ENCODE assay signal across 11 cellular contexts in the genomic region with DNA sequence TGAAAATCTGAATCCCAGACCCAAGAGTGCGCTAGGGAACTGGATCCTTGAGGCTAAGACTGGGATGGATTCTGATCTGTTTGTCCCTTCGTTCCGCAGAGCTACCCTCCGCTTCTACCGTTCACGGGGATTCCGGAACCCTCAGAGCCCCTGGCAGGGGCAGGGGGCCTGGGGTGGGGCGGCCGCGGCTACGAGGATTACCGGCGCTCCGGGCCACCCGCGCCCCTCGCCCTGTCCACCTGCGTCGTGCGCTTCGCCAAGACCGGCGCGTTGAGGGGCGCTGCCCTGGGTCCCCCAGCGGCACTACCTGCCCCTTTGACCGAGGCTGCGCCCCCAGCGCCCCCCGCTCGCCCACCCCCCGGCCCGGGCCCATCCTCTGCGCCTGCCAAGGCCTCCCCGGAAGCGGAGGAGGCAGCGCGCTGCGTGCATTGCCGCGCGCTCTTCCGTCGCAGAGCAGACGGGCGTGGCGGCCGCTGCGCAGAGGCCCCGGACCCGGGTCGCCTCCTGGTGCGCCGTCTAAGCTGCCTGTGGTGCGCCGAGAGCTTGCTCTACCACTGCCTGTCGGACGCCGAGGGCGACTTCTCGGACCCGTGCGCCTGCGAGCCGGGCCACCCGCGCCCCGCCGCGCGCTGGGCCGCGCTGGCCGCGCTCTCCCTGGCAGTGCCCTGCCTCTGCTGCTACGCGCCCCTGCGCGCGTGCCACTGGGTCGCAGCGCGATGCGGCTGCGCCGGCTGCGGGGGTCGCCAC. TPM values are rescaled to one million over a fixed set of nuclear protein-coding genes. Genes with fewer than 3 reads are reported as not detected.
A peak's percentile ranks its signal among the peaks of the same experiment; 100 is the strongest.
DNase-seq lines count a peak whose midpoint lies in the region; ATAC-seq and TF ChIP-seq lines count a peak whose summit lies in the region.
"Had no signal": no experiment of that assay in that cellular context is flagged by ENCODE, and none has a peak within 500 bp of the region (broad histone marks: within the 10 kb centered on the region; RNA-seq: fewer than 3 reads in every experiment).

No MANE protein-coding gene starts in this region.

- TF ChIP-seq POLR2A in vagina (IDR thresholded peaks at IDR 0.05), result no peak

- TF ChIP-seq CTCF in vagina (IDR thresholded peaks at IDR 0.05), result no peak

- H3K27me3 ChIP-seq in mucosa of stomach (ENCODE audit: control insufficient read depth, insufficient read depth, low read length) (peaks cover 42% of the 10 kb centered on the region), vagina (no peaks in the 10 kb centered on the region), Karpas-422 (ENCODE audit: low read length) (no peaks in the 10 kb centered on the region)

- H3K4me3 Mint-ChIP-seq in activated naive CD4-positive, alpha-beta T cell treated with anti-CD3 and anti-CD28 coated beads, Interleukin-2, amount 10 ng/mL, durations not matched to agents 7 days and 5 days, result peak overlapping the region; percentile 70
- H3K4me3 Mint-ChIP-seq: nephron had no signal

- peaks cover 74% of the 10 kb centered on the region for H3K27me3 Mint-ChIP-seq in activated naive CD4-positive, alpha-beta T cell treated with anti-CD3 and anti-CD28 coated beads, Interleukin-2, amount 10 ng/mL, durations not matched to agents 7 days and 5 days

- H3K4me1 ChIP-seq in mucosa of stomach (ENCODE audit: control insufficient read depth, insufficient read depth, low read length) (peaks cover 17% of the 10 kb centered on the region), vagina (peaks cover 15% of the 10 kb centered on the region), Karpas-422 (ENCODE audit: low read length) (no peaks in the 10 kb centered on the region)
- H3K4me1 ChIP-seq: gastrocnemius medialis had no signal

- no peaks in the 10 kb centered on the region for H3K9me2 ChIP-seq in Karpas-422 (replicated peaks; ENCODE audit: insufficient read depth, low read length)

- no peaks in the 10 kb centered on the region for H4K20me1 ChIP-seq in Karpas-422 (ENCODE audit: insufficient read depth, low read depth, low read length)

- no peak overlapping the region for H3K27ac ChIP-seq in vagina
- H3K27ac ChIP-seq in Karpas-422 (ENCODE audit: low read length), result no peak overlapping the region
- H3K27ac ChIP-seq: gastrocnemius medialis had no signal

- intact Hi-C loops in Right ventricle myocardium inferior (cut with DNase I), result no loop called here
- intact Hi-C loops in left ventricle myocardium superior (cut with micrococcal nuclease), result no loop called here
- intact Hi-C loops in vagina (cut with DNase I), result no loop called here

- CTCF ChIA-PET in activated naive CD4-positive, alpha-beta T cell treated with anti-CD3 and anti-CD28 coated beads, Interleukin-2, amount 10 ng/mL, durations not matched to agents 7 days and 5 days (lab: Charles Lee), result interaction anchor here (1.1 kb wide), 1 partner anchor 21 kb away, joined by 3 read pairs; a partner anchor contains a TSS

- H3K9me3 ChIP-seq in mucosa of stomach (ENCODE audit: control insufficient read depth, low read length) (no peaks in the 10 kb centered on the region), vagina (no peaks in the 10 kb centered on the region), Karpas-422 (ENCODE audit: low read length) (no peaks in the 10 kb centered on the region)
- H3K9me3 ChIP-seq: gastrocnemius medialis had no signal

- peaks cover 16% of the 10 kb centered on the region for H3K4me1 Mint-ChIP-seq in activated naive CD4-positive, alpha-beta T cell treated with anti-CD3 and anti-CD28 coated beads, Interleukin-2, amount 10 ng/mL, durations not matched to agents 7 days and 5 days
- H3K4me1 Mint-ChIP-seq: nephron had no signal

- H3K36me3 Mint-ChIP-seq in activated naive CD4-positive, alpha-beta T cell treated with anti-CD3 and anti-CD28 coated beads, Interleukin-2, amount 10 ng/mL, durations not matched to agents 7 days and 5 days, result no peaks in the 10 kb centered on the region

- no peak overlapping the region for H3K27ac Mint-ChIP-seq in activated naive CD4-positive, alpha-beta T cell treated with anti-CD3 and anti-CD28 coated beads, Interleukin-2, amount 10 ng/mL, durations not matched to agents 7 days and 5 days
- H3K27ac Mint-ChIP-seq: nephron had no signal

- ATAC-seq in Right ventricle myocardium inferior (no peak), left ventricle myocardium superior (no peak)
- ATAC-seq: gastrocnemius medialis had no signal

- H3K4me2 ChIP-seq in Karpas-422 (ENCODE audit: low read depth, low read length, poor library complexity, severe bottlenecking), result no peak overlapping the region

- H3K4me3 ChIP-seq in mucosa of stomach (ENCODE audit: low read length) (peak overlapping the region; percentile 4), vagina (peak overlapping the region; percentile 30 to 31), Karpas-422 (ENCODE audit: low read length) (no peak overlapping the region)
- H3K4me3 ChIP-seq: gastrocnemius medialis had no signal

- H3K9me3 Mint-ChIP-seq in activated naive CD4-positive, alpha-beta T cell treated with anti-CD3 and anti-CD28 coated beads, Interleukin-2, amount 10 ng/mL, durations not matched to agents 7 days and 5 days, result no peaks in the 10 kb centered on the region

- DNase-seq in Right ventricle myocardium inferior (ENCODE audit: missing footprints), result peak; percentile 59
- no peak for DNase-seq in left ventricle myocardium superior
- DNase-seq in activated naive CD4-positive, alpha-beta T cell treated with anti-CD3 and anti-CD28 coated beads, Interleukin-2, amount 10 ng/mL, durations not matched to agents 7 days and 5 days, result peak; percentile 64
- DNase-seq in vagina (ENCODE audit: extremely low spot score in 2 of 2), result no peak
- DNase-seq in Karpas-422, result no peak
- DNase-seq in kidney tubule cell (ENCODE audit: low spot score), result no peak
- no peak for DNase-seq in NCI-H1417 (lab: John Stamatoyannopoulos, UW)
- DNase-seq: gastrocnemius medialis, NCI-H446 treated with DMSO at 0.1 percent for 48 hours had no signal

- no peak overlapping the region for H2AFZ ChIP-seq in Karpas-422 (ENCODE audit: low read length)

- H3K36me3 ChIP-seq in mucosa of stomach (ENCODE audit: control insufficient read depth, insufficient read depth, low read length), result no peaks in the 10 kb centered on the region
- no peaks in the 10 kb centered on the region for H3K36me3 ChIP-seq in vagina
- no peaks in the 10 kb centered on the region for H3K36me3 ChIP-seq in Karpas-422 (ENCODE audit: insufficient read depth, low read length)
- H3K36me3 ChIP-seq: gastrocnemius medialis had no signal

- no peaks in the 10 kb centered on the region for H3K79me2 ChIP-seq in Karpas-422 (ENCODE audit: low read length)

- H3K9ac ChIP-seq in mucosa of stomach (ENCODE audit: low read length) (peak overlapping the region; percentile 22), Karpas-422 (ENCODE audit: low read length) (no peak overlapping the region)

RNA-seq across cellular contexts. Expression of a gene that starts 7.1 kb away (rescaled TPM):
- total RNA-seq in Right ventricle myocardium inferior (0.16 TPM), left ventricle myocardium superior (0.10 TPM), vagina (0.49 TPM)
- total RNA-seq in Karpas-422 (2014; rRNA removed; shearing (Covaris generic); ENCODE audit: low replicate concordance), result 0.07 and 0.11 TPM in 2 replicates

RNA-seq across cellular contexts. Expression of a gene that starts 7.3 kb away (rescaled TPM):
- 15.1 TPM for total RNA-seq in Right ventricle myocardium inferior
- 11.9 TPM for total RNA-seq in left ventricle myocardium superior
- 32.7 TPM for total RNA-seq in vagina
- 12.8 and 21.4 TPM in 2 replicates for total RNA-seq in Karpas-422 (2014; rRNA removed; shearing (Covaris generic); ENCODE audit: low replicate concordance)

RNA-seq across cellular contexts. Expression of a gene that starts 7.7 kb away (rescaled TPM):
- total RNA-seq in Right ventricle myocardium inferior (not detected), left ventricle myocardium superior (0.15 TPM), vagina (not detected)
- total RNA-seq in Karpas-422 (2014; rRNA removed; shearing (Covaris generic); ENCODE audit: low replicate concordance), result not detected in 2 replicates

RNA-seq across cellular contexts. Expression of a gene that starts 21.2 kb away (rescaled TPM):
- 280 TPM for total RNA-seq in Right ventricle myocardium inferior
- total RNA-seq in left ventricle myocardium superior, result 306 TPM
- total RNA-seq in vagina, result 169 TPM
- total RNA-seq in Karpas-422 (2014; rRNA removed; shearing (Covaris generic); ENCODE audit: low replicate concordance), result 188 and 199 TPM in 2 replicates

RNA-seq across cellular contexts. Expression of a gene that starts 30.5 kb away (rescaled TPM):
- total RNA-seq in Right ventricle myocardium inferior (1.7 TPM), left ventricle myocardium superior (1.2 TPM), vagina (2.9 TPM)
- total RNA-seq in Karpas-422 (2014; rRNA removed; shearing (Covaris generic); ENCODE audit: low replicate concordance), result 0.14 and 0.15 TPM in 2 replicates

Comparison
In these comparisons a context has a peak if more than half of its experiments do, and no peak if none do; other contexts are left out.
1. DNase-seq: peak in Right ventricle myocardium inferior (single experiment) and activated naive CD4-positive, alpha-beta T cell treated with anti-CD3 and anti-CD28 coated beads, Interleukin-2, amount 10 ng/mL, durations not matched to agents 7 days and 5 days (single experiment); none in left ventricle myocardium superior (single experiment), vagina (0 of 2), Karpas-422 (single experiment), kidney tubule cell (single experiment) and NCI-H1417 (0 of 3).